17 cellular contexts compared by ENCODE assay signal in genomic region chr19:3881272-3882040, GRCh38. TPM values are rescaled to one million over a fixed set of nuclear protein-coding genes. Genes with fewer than 3 reads are reported as not detected.
DNase-seq lines count a peak whose midpoint lies in the region; ATAC-seq and TF ChIP-seq lines count a peak whose summit lies in the region.
"Had no signal": no experiment of that assay in that cellular context is flagged by ENCODE, and none has a peak within 500 bp of the region (broad histone marks: within the 10 kb centered on the region; RNA-seq: fewer than 3 reads in every experiment).

No MANE protein-coding gene starts in this region.

- H3K36me3 ChIP-seq in neural progenitor cell = no peaks in the 10 kb centered on the region

- H2AFZ ChIP-seq in neural progenitor cell (replicated peaks) = peak overlapping the region; percentile 93

- H3K79me2 ChIP-seq in neural progenitor cell (ENCODE audit: low read depth) = peaks cover 5% of the 10 kb centered on the region

- DNase-seq in ELR (ENCODE audit: low read depth) (peak; percentile 10), NCI-H1105 (lab: John Stamatoyannopoulos, UW) (peak; percentile 33), neural progenitor cell (ENCODE audit: low spot score) (peak; percentile 52), HPDE6-E6E7 (ENCODE audit: extremely low spot score) (no peak)
- DNase-seq: activated CD4-positive, alpha-beta T cell treated with anti-CD3 and anti-CD28 coated beads, Interleukin-2, amount 10 ng/mL, durations not matched to agents 24 days and 14 days; activated effector memory CD4-positive, alpha-beta T cell treated with anti-CD3 and anti-CD28 coated beads, Interleukin-2, amount 50 U/mL, for 16 hours; NCI-H446; Right ventricle myocardium superior; stimulated activated CD4-positive, alpha-beta T cell treated with anti-CD3 and anti-CD28 coated beads, Interleukin-15, amount 100 ng/mL, for 24 hours had no signal

- no peak overlapping the region for H3K27ac ChIP-seq in neural progenitor cell

- TF ChIP-seq CTCF in brain (conservative IDR thresholded peaks at IDR 0.05) = no peak
- no peak for TF ChIP-seq CTCF in neural progenitor cell (IDR thresholded peaks at IDR 0.05)

- H3K9ac ChIP-seq in neural progenitor cell = no peak overlapping the region

- peak overlapping the region; percentile 83 for H3K4me3 ChIP-seq in neural progenitor cell

- ATAC-seq in GM18502 (IDR thresholded peaks at IDR 0.05; ENCODE audit: poor library complexity, unreplicated experiment) (no peak), GM18519 (IDR thresholded peaks at IDR 0.05; ENCODE audit: low FRiP score, unreplicated experiment) (no peak), GM18868 (IDR thresholded peaks at IDR 0.05; ENCODE audit: unreplicated experiment) (no peak)
- ATAC-seq: stimulated activated memory B cell treated with anti-CD40 and anti-IgM and Interleukin-4, amounts not matched to agents 10 μg/mL and 1 μg/mL and 100 μg/mL, for 72 hours had no signal

- H4K20me1 ChIP-seq in neural progenitor cell (ENCODE audit: low read depth) = peaks cover 22% of the 10 kb centered on the region

- H3K4me3 Mint-ChIP-seq in brain = peak overlapping the region; percentile 88 to 98 (median 93)
- peak overlapping the region; percentile 88 for H3K4me3 Mint-ChIP-seq in neural progenitor cell
- H3K4me3 Mint-ChIP-seq: activated CD4-positive, alpha-beta T cell treated with anti-CD3 and anti-CD28 coated beads, Interleukin-2, amount 10 ng/mL, durations not matched to agents 24 days and 14 days; central memory CD8-positive, alpha-beta T cell; stimulated activated memory B cell treated with anti-CD40 and anti-IgM and Interleukin-4, amounts not matched to agents 10 μg/mL and 1 μg/mL and 100 μg/mL, for 72 hours had no signal

- H3K9me3 Mint-ChIP-seq in brain (peaks cover 0 to 9% (median 0%) of the 10 kb centered on the region in 5 experiments), neural progenitor cell (no peaks in the 10 kb centered on the region)
- H3K9me3 Mint-ChIP-seq: activated CD4-positive, alpha-beta T cell treated with anti-CD3 and anti-CD28 coated beads, Interleukin-2, amount 10 ng/mL, durations not matched to agents 24 days and 14 days; central memory CD8-positive, alpha-beta T cell; stimulated activated memory B cell treated with anti-CD40 and anti-IgM and Interleukin-4, amounts not matched to agents 10 μg/mL and 1 μg/mL and 100 μg/mL, for 72 hours had no signal

- peak overlapping the region; percentile 91 for H3K4me2 ChIP-seq in neural progenitor cell

- no peaks in the 10 kb centered on the region for H3K4me1 ChIP-seq in neural progenitor cell

- peaks cover 26% of the 10 kb centered on the region for H3F3A ChIP-seq in neural progenitor cell (ENCODE audit: low read depth)

- H3K9me3 ChIP-seq in neural progenitor cell (ENCODE audit: low read depth) = no peaks in the 10 kb centered on the region

- H3K4me1 Mint-ChIP-seq in brain (peaks cover 19% of the 10 kb centered on the region), neural progenitor cell (peaks cover 18% of the 10 kb centered on the region)
- H3K4me1 Mint-ChIP-seq: activated CD4-positive, alpha-beta T cell treated with anti-CD3 and anti-CD28 coated beads, Interleukin-2, amount 10 ng/mL, durations not matched to agents 24 days and 14 days; central memory CD8-positive, alpha-beta T cell had no signal

- H3K27ac Mint-ChIP-seq in brain (peak overlapping the region; percentile 86 to 99 (median 96)), neural progenitor cell (no peak overlapping the region)
- H3K27ac Mint-ChIP-seq: activated CD4-positive, alpha-beta T cell treated with anti-CD3 and anti-CD28 coated beads, Interleukin-2, amount 10 ng/mL, durations not matched to agents 24 days and 14 days; stimulated activated memory B cell treated with anti-CD40 and anti-IgM and Interleukin-4, amounts not matched to agents 10 μg/mL and 1 μg/mL and 100 μg/mL, for 72 hours had no signal

- H3K27me3 ChIP-seq in neural progenitor cell = peaks cover 14% of the 10 kb centered on the region

- H3K27me3 Mint-ChIP-seq in brain (peaks cover 17% of the 10 kb centered on the region), neural progenitor cell (ENCODE audit: insufficient read depth, low read depth) (peaks cover 21% of the 10 kb centered on the region)

- H3K36me3 Mint-ChIP-seq in brain = peaks cover 18% of the 10 kb centered on the region
- H3K36me3 Mint-ChIP-seq in neural progenitor cell = no peaks in the 10 kb centered on the region
- H3K36me3 Mint-ChIP-seq: stimulated activated memory B cell treated with anti-CD40 and anti-IgM and Interleukin-4, amounts not matched to agents 10 μg/mL and 1 μg/mL and 100 μg/mL, for 72 hours had no signal

RNA-seq across cellular contexts. Expression of gene ATCAY, which starts 1.0 kb away (rescaled TPM):
- 140 TPM for polyA plus RNA-seq in brain (ENCODE audit: insufficient read depth, low read depth, low replicate concordance)
- 15.8 and 23.9 TPM in 2 replicates for total RNA-seq in neural progenitor cell (ENCODE audit: low replicate concordance)
- total RNA-seq: activated CD4-positive, alpha-beta T cell treated with anti-CD3 and anti-CD28 coated beads, Interleukin-2, amount 10 ng/mL, durations not matched to agents 24 days and 14 days; HT1080; Right ventricle myocardium superior had no signal

RNA-seq across cellular contexts. Expression of gene ZFR2, which starts 12.6 kb away (rescaled TPM):
- 4.5 TPM for polyA plus RNA-seq in brain (ENCODE audit: insufficient read depth, low read depth, low replicate concordance)
- total RNA-seq in neural progenitor cell (ENCODE audit: low replicate concordance) = 8.9 and 20.4 TPM in 2 replicates
- total RNA-seq: activated CD4-positive, alpha-beta T cell treated with anti-CD3 and anti-CD28 coated beads, Interleukin-2, amount 10 ng/mL, durations not matched to agents 24 days and 14 days; HT1080; Right ventricle myocardium superior had no signal

RNA-seq across cellular contexts. Expression of gene NMRK2, which starts 51.4 kb away (rescaled TPM):
- polyA plus RNA-seq in brain (ENCODE audit: insufficient read depth, low read depth, low replicate concordance) = 0.31 TPM
- 0.77 and 1.1 TPM in 2 replicates for total RNA-seq in neural progenitor cell (ENCODE audit: low replicate concordance)
- total RNA-seq: activated CD4-positive, alpha-beta T cell treated with anti-CD3 and anti-CD28 coated beads, Interleukin-2, amount 10 ng/mL, durations not matched to agents 24 days and 14 days; HT1080; occipital lobe had no signal
